8 cellular contexts compared by ENCODE assay signal in the genomic region with DNA sequence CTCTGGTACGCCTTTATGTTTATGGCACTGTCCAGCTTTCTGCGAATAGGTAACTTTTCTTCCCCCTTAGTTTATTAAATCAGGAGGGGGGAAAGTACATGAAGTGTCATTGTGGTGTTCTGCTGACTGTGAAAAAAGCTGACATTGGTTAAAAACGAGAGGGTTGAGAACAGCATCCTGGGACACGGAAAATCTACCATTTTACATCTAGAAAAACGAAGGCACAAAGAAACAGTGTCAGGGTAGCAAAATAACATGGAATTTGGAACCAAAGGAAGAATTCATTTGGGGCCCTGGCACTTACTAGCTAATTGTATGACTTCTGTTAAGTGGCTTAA. TPM values are rescaled to one million over a fixed set of nuclear protein-coding genes. Genes with fewer than 3 reads are reported as not detected.
A peak's percentile ranks its signal among the peaks of the same experiment; 100 is the strongest.
DNase-seq lines count a peak whose midpoint lies in the region; ATAC-seq and TF ChIP-seq lines count a peak whose summit lies in the region.

No MANE protein-coding gene starts in this region.

- TF ChIP-seq CTCF in right lobe of liver (IDR thresholded peaks at IDR 0.05) (no peak), thoracic aorta (IDR thresholded peaks at IDR 0.05) (no peak)

- DNase-seq in activated T-cell treated with anti-CD3 and anti-CD28 coated beads, Interleukin-2, amount 50 U/mL, for 24 hours: no peak
- DNase-seq in activated T-cell treated with anti-CD3 and anti-CD28 coated beads for 4 hours (no peak), right lobe of liver (no peak), thoracic aorta (ENCODE audit: low spot score) (no peak), MV-4-11 (lab: John Stamatoyannopoulos, UW) (no peak), AML-193 (lab: John Stamatoyannopoulos, UW) (no peak)
- DNase-seq in activated naive CD8-positive, alpha-beta T cell treated with anti-CD3 and anti-CD28 coated beads, Interleukin-2, amount 50 U/mL, for 24 hours: no peak

- H3K9me3 ChIP-seq in right lobe of liver (no peaks in the 10 kb centered on the region), thoracic aorta (no peaks in the 10 kb centered on the region)

- H3K27me3 ChIP-seq in right lobe of liver (no peaks in the 10 kb centered on the region), thoracic aorta (replicated peaks; ENCODE audit: insufficient read depth) (no peaks in the 10 kb centered on the region)

- peaks cover 72% of the 10 kb centered on the region for H3K27me3 Mint-ChIP-seq in activated T-cell treated with anti-CD3 and anti-CD28 coated beads, Interleukin-2, amount 50 U/mL, for 24 hours
- H3K27me3 Mint-ChIP-seq in activated naive CD8-positive, alpha-beta T cell treated with anti-CD3 and anti-CD28 coated beads, Interleukin-2, amount 50 U/mL, for 24 hours: peaks cover 7% of the 10 kb centered on the region

- intact Hi-C loops in right lobe of liver (cut with DNase I): no loop called here

- no peak overlapping the region for H3K27ac ChIP-seq in right lobe of liver
- H3K27ac ChIP-seq in thoracic aorta: peak overlapping the region in 1 of 2 donors; percentile 60

- H3K4me3 ChIP-seq in right lobe of liver (peak overlapping the region in 2 of 3 donors; percentile 62 to 63), thoracic aorta (peak overlapping the region; percentile 85)

- WGBS in right lobe of liver (ENCODE audit: insufficient coverage, low coverage, low lambda C conversion rate, missing lambda C conversion rate): 39% methylated on average over 5 of the region's 5 CpGs

- TF ChIP-seq POLR2A in right lobe of liver (IDR thresholded peaks at IDR 0.05) (no peak), GM18505 (IDR thresholded peaks at IDR 0.05; ENCODE audit: borderline replicate concordance, extremely low read depth, insufficient read depth, insufficient read length) (no peak)

- peaks cover 19% of the 10 kb centered on the region for H3K4me1 Mint-ChIP-seq in activated T-cell treated with anti-CD3 and anti-CD28 coated beads, Interleukin-2, amount 50 U/mL, for 24 hours (ENCODE audit: low read depth)
- peaks cover 19% of the 10 kb centered on the region for H3K4me1 Mint-ChIP-seq in activated naive CD8-positive, alpha-beta T cell treated with anti-CD3 and anti-CD28 coated beads, Interleukin-2, amount 50 U/mL, for 24 hours

- peaks cover 3% of the 10 kb centered on the region for H3K36me3 Mint-ChIP-seq in activated T-cell treated with anti-CD3 and anti-CD28 coated beads, Interleukin-2, amount 50 U/mL, for 24 hours (ENCODE audit: low read depth)
- no peaks in the 10 kb centered on the region for H3K36me3 Mint-ChIP-seq in activated naive CD8-positive, alpha-beta T cell treated with anti-CD3 and anti-CD28 coated beads, Interleukin-2, amount 50 U/mL, for 24 hours (ENCODE audit: low read depth)

- H3K36me3 ChIP-seq in right lobe of liver: no peaks in the 10 kb centered on the region
- H3K36me3 ChIP-seq in thoracic aorta: no peaks in the 10 kb centered on the region

- no peak for ATAC-seq in activated naive CD8-positive, alpha-beta T cell treated with anti-CD3 and anti-CD28 coated beads, Interleukin-2, amount 50 U/mL, for 24 hours
- ATAC-seq in right lobe of liver (no peak), thoracic aorta (ENCODE audit: insufficient number of reproducible peaks, low FRiP score, low read depth) (no peak), GM18505 (IDR thresholded peaks at IDR 0.05; ENCODE audit: unreplicated experiment) (no peak)

- H3K4me1 ChIP-seq in right lobe of liver (no peaks in the 10 kb centered on the region), thoracic aorta (ENCODE audit: control insufficient read depth in 1 of 2, low read depth in 2 of 2) (peaks cover 0 to 5% of the 10 kb centered on the region in 2 donors)

- no peak overlapping the region for H3K27ac Mint-ChIP-seq in activated T-cell treated with anti-CD3 and anti-CD28 coated beads, Interleukin-2, amount 50 U/mL, for 24 hours
- H3K27ac Mint-ChIP-seq in activated naive CD8-positive, alpha-beta T cell treated with anti-CD3 and anti-CD28 coated beads, Interleukin-2, amount 50 U/mL, for 24 hours: no peak overlapping the region

- no peaks in the 10 kb centered on the region for H3K9me3 Mint-ChIP-seq in activated T-cell treated with anti-CD3 and anti-CD28 coated beads, Interleukin-2, amount 50 U/mL, for 24 hours
- no peaks in the 10 kb centered on the region for H3K9me3 Mint-ChIP-seq in activated naive CD8-positive, alpha-beta T cell treated with anti-CD3 and anti-CD28 coated beads, Interleukin-2, amount 50 U/mL, for 24 hours

- peak overlapping the region; percentile 57 for H3K4me3 Mint-ChIP-seq in activated T-cell treated with anti-CD3 and anti-CD28 coated beads, Interleukin-2, amount 50 U/mL, for 24 hours
- peak overlapping the region; percentile 57 for H3K4me3 Mint-ChIP-seq in activated naive CD8-positive, alpha-beta T cell treated with anti-CD3 and anti-CD28 coated beads, Interleukin-2, amount 50 U/mL, for 24 hours

RNA-seq across cellular contexts. Expression of a gene that starts 1.2 kb away (rescaled TPM):
- 1 to 10 TPM; 2.9 to 9.6 (median 6.0) TPM for total RNA-seq in right lobe of liver
- 10 to 100 TPM; 27.8 to 55.2 TPM for total RNA-seq in thoracic aorta
